Comparison of ENCODE assay signal across 8 cellular contexts in the genomic region with DNA sequence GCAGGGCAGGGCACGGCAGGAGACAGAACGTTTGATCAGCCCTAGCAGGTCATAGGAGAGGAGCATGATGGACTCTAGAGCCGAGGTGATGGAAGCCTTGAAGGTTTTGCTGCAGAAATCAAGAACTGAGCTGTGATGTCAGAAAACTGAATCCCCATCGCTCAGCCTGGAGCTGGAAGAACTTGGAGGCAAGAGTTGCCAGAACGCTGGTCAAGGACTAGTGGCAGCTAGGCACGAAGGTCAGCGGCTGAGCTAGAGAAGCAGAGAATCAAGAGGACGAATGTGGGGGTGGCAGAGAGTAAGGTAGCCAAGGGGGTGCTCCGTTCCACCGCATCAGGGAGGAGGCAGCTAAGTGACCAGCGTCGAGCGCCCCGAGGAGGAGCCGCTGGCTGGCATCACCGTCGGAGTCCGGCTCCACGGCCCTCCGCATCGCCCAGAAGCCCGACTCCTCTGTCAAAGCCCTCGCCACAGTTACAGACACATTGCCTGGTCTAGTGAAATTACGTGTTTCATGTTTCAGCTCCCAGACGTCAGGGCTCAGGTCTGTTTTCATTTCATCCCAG. TPM values are rescaled to one million over a fixed set of nuclear protein-coding genes. Genes with fewer than 3 reads are reported as not detected.
DNase-seq lines count a peak whose midpoint lies in the region; ATAC-seq, FAIRE-seq and TF ChIP-seq lines count a peak whose summit lies in the region.

No MANE protein-coding gene starts in this region.

- peak; percentile 5 for ATAC-seq in GM21360 (IDR thresholded peaks at IDR 0.05; ENCODE audit: unreplicated experiment)
- ATAC-seq in GM18867 (IDR thresholded peaks at IDR 0.05; ENCODE audit: unreplicated experiment), result no peak

- H3K27ac Mint-ChIP-seq in CD14-positive monocyte (peak overlapping the region in 5 of 7 donors; percentile 8 to 64 (median 38)), nephron (peak overlapping the region; percentile 52 to 89 (median 87))

- H3K9me3 Mint-ChIP-seq in CD14-positive monocyte (peaks cover 0 to 4% (median 0%) of the 10 kb centered on the region in 7 donors), nephron (no peaks in the 10 kb centered on the region)

- DNase-seq in CD14-positive monocyte (ENCODE audit: low spot score), result no peak
- DNase-seq in MG63, result no peak
- no peak for DNase-seq in HTR-8/SVneo (ENCODE audit: insufficient read length, low spot score)
- no peak for DNase-seq in middle frontal gyrus (ENCODE audit: extremely low spot score, low spot score)

- TF ChIP-seq CTCF in CD14-positive monocyte (IDR thresholded peaks at IDR 0.05) (no peak), nephron (IDR thresholded peaks at IDR 0.05; ENCODE audit: unreplicated experiment in 3 of 3) (no peak)

- peak overlapping the region; percentile 85 to 94 for H3K4me3 Mint-ChIP-seq in CD14-positive monocyte
- H3K4me3 Mint-ChIP-seq in nephron, result peak overlapping the region; percentile 89 to 95 (median 89)

- peak overlapping the region; percentile 1 for H3K9ac ChIP-seq in endocrine pancreas (ENCODE audit: control insufficient read depth, insufficient read depth, low read length)

- peaks cover 14 to 28% (median 19%) of the 10 kb centered on the region in 3 donors for H3K27me3 Mint-ChIP-seq in CD14-positive monocyte (ENCODE audit: low read depth in 3 of 3)
- H3K27me3 Mint-ChIP-seq in nephron (ENCODE audit: low read depth), result peaks cover 44% of the 10 kb centered on the region

- no peaks in the 10 kb centered on the region for H3K4me1 ChIP-seq in endocrine pancreas (ENCODE audit: control insufficient read depth, insufficient read depth, low read length)

- H3K27me3 ChIP-seq in MG63 (peaks cover 6% of the 10 kb centered on the region; the same call in 1 of the 2 replicates), endocrine pancreas (ENCODE audit: control insufficient read depth, insufficient read depth, low read length) (no peaks in the 10 kb centered on the region)

- H3K4me3 ChIP-seq in MG63, result peak overlapping the region; percentile 81
- peak overlapping the region; percentile 40 for H3K4me3 ChIP-seq in endocrine pancreas (ENCODE audit: control insufficient read depth, insufficient read depth, low read length)

- H3K9me3 ChIP-seq in MG63 (no peaks in the 10 kb centered on the region), endocrine pancreas (ENCODE audit: control insufficient read depth, low read length) (no peaks in the 10 kb centered on the region)

- intact Hi-C loops in CD14-positive monocyte (cut with micrococcal nuclease), result no loop called here

- H3K4me1 Mint-ChIP-seq in CD14-positive monocyte (peaks cover 33% of the 10 kb centered on the region), nephron (peaks cover 43% of the 10 kb centered on the region)

- H3K36me3 Mint-ChIP-seq in CD14-positive monocyte (peaks cover 11 to 18% of the 10 kb centered on the region in 2 donors), nephron (ENCODE audit: low read depth) (no peaks in the 10 kb centered on the region)

- H3K36me3 ChIP-seq in MG63 (no peaks in the 10 kb centered on the region), endocrine pancreas (ENCODE audit: control insufficient read depth, insufficient read depth, low read length) (no peaks in the 10 kb centered on the region)

- FAIRE-seq in HTR-8/SVneo (lab: Jason Lieb, UNC), result no peak

RNA-seq across cellular contexts. Expression of gene GALNT10, which starts 1.2 kb away (rescaled TPM):
- polyA plus RNA-seq in CD14-positive monocyte, result 1 to 10 TPM; 6.2 to 7.3 TPM
- 25.9 and 26.3 TPM in 2 replicates for total RNA-seq in MG63 (2014; rRNA removed; shearing (Covaris generic); ENCODE audit: low replicate concordance)
